ENCODE assay signal across 8 cellular contexts in genomic region chr5:160188151-160188967, GRCh38.
DNase-seq lines count a peak whose midpoint lies in the region; ATAC-seq and TF ChIP-seq lines count a peak whose summit lies in the region.

No MANE protein-coding gene starts in this region.

- H3K9me3 ChIP-seq in NT2/D1 (ENCODE audit: insufficient read depth, low read length), result peaks cover 20% of the 10 kb centered on the region
- H3K9me3 ChIP-seq in mucosa of rectum (ENCODE audit: control insufficient read depth in 2 of 2, low read length in 2 of 2), result no peaks in the 10 kb centered on the region

- ATAC-seq in GM21528 (IDR thresholded peaks at IDR 0.05; ENCODE audit: low FRiP score, unreplicated experiment), result no peak

- H3K4me3 ChIP-seq in NT2/D1 (ENCODE audit: insufficient read length, low read depth), result no peak overlapping the region
- peak overlapping the region; percentile 39 for H3K4me3 ChIP-seq in epithelial cell of esophagus (ENCODE audit: low read length)
- H3K4me3 ChIP-seq in mucosa of rectum (ENCODE audit: low read length in 2 of 2), result peak overlapping the region; percentile 66 to 67

- H3K27me3 ChIP-seq in NT2/D1 (ENCODE audit: insufficient read depth, insufficient read length) (no peaks in the 10 kb centered on the region), mucosa of rectum (ENCODE audit: control insufficient read depth in 2 of 2, insufficient read depth in 2 of 2, low read length in 2 of 2) (no peaks in the 10 kb centered on the region)

- TF ChIP-seq CTCF in epithelial cell of esophagus (IDR thresholded peaks at IDR 0.05; ENCODE audit: insufficient read depth, low read depth, low read length, missing control alignments), result no peak

- DNase-seq in NCI-H524 (lab: John Stamatoyannopoulos, UW) (peak; percentile 12 to 27), NCI-H524 treated with DMSO at 0.1 percent for 48 hours (lab: John Stamatoyannopoulos, UW) (no peak), NT2/D1 (ENCODE audit: low read depth, low spot score) (peak; percentile 66), epithelial cell of esophagus (ENCODE audit: low read depth) (no peak), cerebellar nuclear complex (lab: John Stamatoyannopoulos, UW) (no peak), NCI-H2029 (lab: John Stamatoyannopoulos, UW) (no peak)

- H3K9ac ChIP-seq in NT2/D1 (ENCODE audit: insufficient read length, low read depth), result peak overlapping the region; percentile 42
- peak overlapping the region; percentile 32 to 70 for H3K9ac ChIP-seq in mucosa of rectum (ENCODE audit: low read depth in 1 of 2, low read length in 2 of 2)

- peak overlapping the region; percentile 42 to 56 for H3K27ac ChIP-seq in mucosa of rectum (ENCODE audit: low read depth in 2 of 2, low read length in 2 of 2)

- H3K36me3 ChIP-seq in NT2/D1 (ENCODE audit: insufficient read depth, insufficient read length, low read length), result no peaks in the 10 kb centered on the region
- no peaks in the 10 kb centered on the region for H3K36me3 ChIP-seq in mucosa of rectum (ENCODE audit: control insufficient read depth in 2 of 2, insufficient read depth in 2 of 2, low read length in 2 of 2)

- H3K4me1 ChIP-seq in NT2/D1 (ENCODE audit: insufficient read depth, insufficient read length) (no peaks in the 10 kb centered on the region), mucosa of rectum (ENCODE audit: control insufficient read depth in 2 of 2, insufficient read depth in 2 of 2, low read length in 2 of 2) (no peaks in the 10 kb centered on the region)

Comparison
In these comparisons a context has a peak if more than half of its experiments do, and no peak if none do; other contexts are left out.
1. DNase-seq: peak in NCI-H524 (2 of 2) and NT2/D1 (single experiment); none in NCI-H524 treated with DMSO at 0.1 percent for 48 hours (single experiment), epithelial cell of esophagus (single experiment), cerebellar nuclear complex (0 of 2) and NCI-H2029 (single experiment).